1 cellular context compared by ENCODE assay signal in genomic region chr19:5691205-5691929, GRCh38.
TF ChIP-seq lines count a peak whose summit lies in the region.

No MANE protein-coding gene starts in this region.

TF ChIP-seq in K562, 482 proteins besides CTCF, POLR2A, EP300 and RAD21 (continued from another document and continues in another):
- TF ChIP-seq TEAD2 (tag; IDR thresholded peaks at IDR 0.05), result no peak
- no peak for TF ChIP-seq ZNF696 (CRISPR knock-in tag; conservative IDR thresholded peaks at IDR 0.05)
- no peak for TF ChIP-seq CCAR2 (IDR thresholded peaks at IDR 0.05; ENCODE audit: low read depth, low read length)
- peak; percentile 37 for TF ChIP-seq POLR2B (IDR thresholded peaks at IDR 0.05; ENCODE audit: low read depth, partially characterized antibody)
- no peak for TF ChIP-seq ZFP91 (CRISPR knock-in tag; IDR thresholded peaks at IDR 0.05)
- TF ChIP-seq ZNF699 (CRISPR knock-in tag; IDR thresholded peaks at IDR 0.05; ENCODE audit: insufficient replicate concordance), result no peak
- TF ChIP-seq HDAC8 (tag; IDR thresholded peaks at IDR 0.05), result no peak
- peak in 1 of 2 experiments; percentile 45; a peak in 1 of 4 replicates for TF ChIP-seq MNT (conservative IDR thresholded peaks at IDR 0.05)
- TF ChIP-seq STAT5B (CRISPR knock-in tag; IDR thresholded peaks at IDR 0.05), result no peak
- no peak for TF ChIP-seq TFAM (CRISPR knock-in tag; conservative IDR thresholded peaks at IDR 0.05)
- TF ChIP-seq KDM1A (IDR thresholded peaks at IDR 0.05), result no peak
- no peak for TF ChIP-seq RFX7 (CRISPR knock-in tag; IDR thresholded peaks at IDR 0.05)
- no peak for TF ChIP-seq E2F3 (CRISPR knock-in tag; IDR thresholded peaks at IDR 0.05)
- TF ChIP-seq ETV5 (CRISPR knock-in tag; IDR thresholded peaks at IDR 0.05; ENCODE audit: low read depth), result no peak
- TF ChIP-seq CHAMP1 (IDR thresholded peaks at IDR 0.05), result no peak
- TF ChIP-seq ZNF184 (CRISPR knock-in tag; IDR thresholded peaks at IDR 0.05), result no peak
- no peak for TF ChIP-seq ZC3H8 (IDR thresholded peaks at IDR 0.05)
- TF ChIP-seq CREBBP (IDR thresholded peaks at IDR 0.05; ENCODE audit: low read depth, low read length), result no peak
- no peak for TF ChIP-seq ZNF407 (IDR thresholded peaks at IDR 0.05; ENCODE audit: low read depth)
- no peak for TF ChIP-seq NUFIP1 (IDR thresholded peaks at IDR 0.05; ENCODE audit: partially characterized antibody)
- no peak for TF ChIP-seq HIVEP1 (CRISPR knock-in tag; IDR thresholded peaks at IDR 0.05)
- TF ChIP-seq SP1 (CRISPR knock-in tag; IDR thresholded peaks at IDR 0.05), result no peak; the same call in 1 of the 2 replicates
- TF ChIP-seq NFIX (CRISPR knock-in tag; IDR thresholded peaks at IDR 0.05; ENCODE audit: low read depth), result no peak
- no peak for TF ChIP-seq ZNF586 (CRISPR knock-in tag; conservative IDR thresholded peaks at IDR 0.05)
- TF ChIP-seq SMC3 (conservative IDR thresholded peaks at IDR 0.05; ENCODE audit: insufficient read depth, low read depth, low read length), result no peak
- no peak; the same call in 1 of the 2 replicates for TF ChIP-seq MTA3 (IDR thresholded peaks at IDR 0.05; ENCODE audit: borderline replicate concordance)
- TF ChIP-seq ZNF324 (CRISPR knock-in tag; IDR thresholded peaks at IDR 0.05), result no peak
- no peak for TF ChIP-seq RREB1 (CRISPR knock-in tag; IDR thresholded peaks at IDR 0.05)
- no peak for TF ChIP-seq ZNF609 (CRISPR knock-in tag; IDR thresholded peaks at IDR 0.05; ENCODE audit: borderline replicate concordance)
- no peak for TF ChIP-seq ZNF3 (CRISPR knock-in tag; IDR thresholded peaks at IDR 0.05)
- TF ChIP-seq MXI1 (IDR thresholded peaks at IDR 0.05; ENCODE audit: low read depth, low read length), result 0 out of 2 replicates have a peak, but pooled peaks have one; percentile 36
- TF ChIP-seq MED1 (CRISPR knock-in tag; IDR thresholded peaks at IDR 0.05; ENCODE audit: borderline replicate concordance), result no peak
- no peak for TF ChIP-seq SNRNP70 (optimal IDR thresholded peaks at IDR 0.05; ENCODE audit: low read depth, low read length)
